ENCODE assay signal across 14 cellular contexts in genomic region chr2:55148269-55148668, GRCh38.
DNase-seq lines count a peak whose midpoint lies in the region; ATAC-seq and TF ChIP-seq lines count a peak whose summit lies in the region.
"Had no signal": no experiment of that assay in that cellular context is flagged by ENCODE, and none has a peak within 500 bp of the region (broad histone marks: within the 10 kb centered on the region; RNA-seq: fewer than 3 reads in every experiment).

No MANE protein-coding gene starts in this region.

- ATAC-seq in GM19463 (IDR thresholded peaks at IDR 0.05; ENCODE audit: unreplicated experiment): no peak
- no peak for ATAC-seq in HG03039 (IDR thresholded peaks at IDR 0.05; ENCODE audit: unreplicated experiment)
- ATAC-seq: activated CD8-positive, alpha-beta memory T cell treated with anti-CD3 and anti-CD28 coated beads, Interleukin-2, amount 10 ng/mL, durations not matched to agents 7 days and 5 days; upper lobe of right lung had no signal

- peaks cover 6% of the 10 kb centered on the region for H3K9me3 Mint-ChIP-seq in nephron progenitor cell
- H3K9me3 Mint-ChIP-seq: CD8-positive, alpha-beta memory T cell had no signal

- H2AFZ ChIP-seq in SK-N-SH (ENCODE audit: low read depth) (no peak overlapping the region), mesenchymal stem cell (ENCODE audit: low read depth, low read length) (no peak overlapping the region)

- peaks cover 6% of the 10 kb centered on the region for H3F3A ChIP-seq in SK-N-SH (replicated peaks; ENCODE audit: insufficient read depth)

- DNase-seq in DMS153 treated with DMSO at 0.1 percent for 48 hours (lab: John Stamatoyannopoulos, UW; ENCODE audit: unreplicated experiment) (peak; percentile 52), M059J (ENCODE audit: low read depth) (peak; percentile 76), SK-N-SH (no peak), mesenchymal stem cell (peak; percentile 84), foreskin melanocyte (no peak), nephron progenitor cell (no peak)
- DNase-seq: activated CD8-positive, alpha-beta memory T cell treated with anti-CD3 and anti-CD28 coated beads, Interleukin-2, amount 10 ng/mL, durations not matched to agents 7 days and 5 days; CD8-positive, alpha-beta memory T cell; effector memory CD4-positive, alpha-beta T cell; NCI-H1092; sigmoid colon; upper lobe of right lung had no signal

- TF ChIP-seq EP300 in SK-N-SH (IDR thresholded peaks at IDR 0.05; ENCODE audit: borderline replicate concordance in 1 of 2, low read depth in 1 of 2, low read length in 1 of 2): peak; percentile 77 to 92

- H3K27me3 Mint-ChIP-seq in nephron progenitor cell (ENCODE audit: low read depth, poor library complexity): peaks cover 6% of the 10 kb centered on the region
- H3K27me3 Mint-ChIP-seq: activated CD8-positive, alpha-beta memory T cell treated with anti-CD3 and anti-CD28 coated beads, Interleukin-2, amount 10 ng/mL, durations not matched to agents 7 days and 5 days had no signal

- no peaks in the 10 kb centered on the region for H3K36me3 ChIP-seq in SK-N-SH (replicated peaks in 1 of 2; ENCODE audit: control insufficient read depth in 1 of 2, insufficient read depth in 2 of 2, low read length in 1 of 2)
- H3K36me3 ChIP-seq in mesenchymal stem cell (ENCODE audit: control insufficient read depth in 1 of 2, insufficient read depth in 2 of 2, low read depth in 1 of 2, low read length in 2 of 2): no peaks in the 10 kb centered on the region
- H3K36me3 ChIP-seq: sigmoid colon, upper lobe of right lung had no signal

- peaks cover 5 to 18% of the 10 kb centered on the region in 2 experiments; a peak in 2 of 4 replicates for H3K4me1 ChIP-seq in SK-N-SH (ENCODE audit: control insufficient read depth in 1 of 2, insufficient read depth in 2 of 2, low read depth in 1 of 2, low read length in 1 of 2)
- no peaks in the 10 kb centered on the region for H3K4me1 ChIP-seq in mesenchymal stem cell (ENCODE audit: control insufficient read depth, insufficient read depth, low read depth, low read length)

- H3K79me1 ChIP-seq in mesenchymal stem cell (replicated peaks; ENCODE audit: low read length, poor library complexity, severe bottlenecking): no peaks in the 10 kb centered on the region

- WGBS in SK-N-SH (ENCODE audit: low lambda C conversion rate): 10% methylated on average over 2 of the region's 2 CpGs
- 45% methylated on average over 1 of the region's 2 CpGs for WGBS in mesenchymal stem cell

- no peak overlapping the region for H4K91ac ChIP-seq in mesenchymal stem cell (ENCODE audit: low read length)

- H2BK15ac ChIP-seq in mesenchymal stem cell (ENCODE audit: low read depth, poor library complexity, severe bottlenecking): no peak overlapping the region

- no peak overlapping the region for H3K4me3 Mint-ChIP-seq in nephron progenitor cell
- H3K4me3 Mint-ChIP-seq: activated CD8-positive, alpha-beta memory T cell treated with anti-CD3 and anti-CD28 coated beads, Interleukin-2, amount 10 ng/mL, durations not matched to agents 7 days and 5 days; CD8-positive, alpha-beta memory T cell had no signal

- no peak overlapping the region for H3K14ac ChIP-seq in mesenchymal stem cell (ENCODE audit: low read length in 2 of 2)

- no peaks in the 10 kb centered on the region for H3K9me2 ChIP-seq in SK-N-SH

- H3K9me3 ChIP-seq in SK-N-SH: no peaks in the 10 kb centered on the region
- H3K9me3 ChIP-seq in mesenchymal stem cell (ENCODE audit: control insufficient read depth, low read length): no peaks in the 10 kb centered on the region
- H3K9me3 ChIP-seq: sigmoid colon, upper lobe of right lung had no signal

- CTCF ChIA-PET in SK-N-SH (lab: Yijun Ruan, JAX): interaction anchor here (1.2 kb wide), 1 partner anchor 20 kb away, joined by 5 read pairs; no protein-coding TSS in a partner anchor

- no peaks in the 10 kb centered on the region for H3K36me3 Mint-ChIP-seq in nephron progenitor cell (ENCODE audit: low read depth)

- no peak overlapping the region for H2BK120ac ChIP-seq in mesenchymal stem cell (ENCODE audit: low read depth, low read length)

- H3K4me2 ChIP-seq in SK-N-SH (peak overlapping the region; percentile 43; the same call in 1 of the 2 replicates), mesenchymal stem cell (ENCODE audit: low read length, poor library complexity, severe bottlenecking) (no peak overlapping the region)

- POLR2A ChIA-PET in SK-N-SH (lab: Yijun Ruan, JAX): no interaction called here

- peak overlapping the region in 1 of 2 experiments; percentile 9 for H3K4ac ChIP-seq in mesenchymal stem cell (ENCODE audit: low read depth in 1 of 2, low read length in 2 of 2)

- no peak overlapping the region for H3K23ac ChIP-seq in mesenchymal stem cell (ENCODE audit: low read length in 2 of 2)

- H4K20me1 ChIP-seq in SK-N-SH (ENCODE audit: insufficient read depth): no peaks in the 10 kb centered on the region

- peak overlapping the region in 1 of 2 experiments; percentile 2 for H2BK12ac ChIP-seq in mesenchymal stem cell (ENCODE audit: low read length in 2 of 2)

- no peak overlapping the region for H2BK5ac ChIP-seq in mesenchymal stem cell (ENCODE audit: low read depth, low read length, poor library complexity, severe bottlenecking)

- H4K8ac ChIP-seq in mesenchymal stem cell (ENCODE audit: low read length): no peak overlapping the region

- H3K4me3 ChIP-seq in SK-N-SH (ENCODE audit: low read depth in 2 of 2, low read length in 1 of 2) (no peak overlapping the region; a peak in 1 of 4 replicates), mesenchymal stem cell (ENCODE audit: insufficient read depth in 1 of 2, low read depth in 1 of 2, low read length in 2 of 2) (no peak overlapping the region)
- H3K4me3 ChIP-seq: sigmoid colon, upper lobe of right lung had no signal

- H3K27me3 ChIP-seq in SK-N-SH (ENCODE audit: insufficient read depth) (no peaks in the 10 kb centered on the region), mesenchymal stem cell (ENCODE audit: control insufficient read depth in 1 of 2, insufficient read depth in 1 of 2, low read length in 2 of 2) (no peaks in the 10 kb centered on the region)
- H3K27me3 ChIP-seq: sigmoid colon, upper lobe of right lung had no signal

- H3K27ac Mint-ChIP-seq in nephron progenitor cell: no peak overlapping the region
- H3K27ac Mint-ChIP-seq: activated CD8-positive, alpha-beta memory T cell treated with anti-CD3 and anti-CD28 coated beads, Interleukin-2, amount 10 ng/mL, durations not matched to agents 7 days and 5 days; CD8-positive, alpha-beta memory T cell had no signal

- H3K4me1 Mint-ChIP-seq in nephron progenitor cell: peaks cover 9% of the 10 kb centered on the region
- H3K4me1 Mint-ChIP-seq: activated CD8-positive, alpha-beta memory T cell treated with anti-CD3 and anti-CD28 coated beads, Interleukin-2, amount 10 ng/mL, durations not matched to agents 7 days and 5 days; CD8-positive, alpha-beta memory T cell had no signal

- no peak overlapping the region for H3K9ac ChIP-seq in SK-N-SH
- H3K9ac ChIP-seq in mesenchymal stem cell (ENCODE audit: low read length): no peak overlapping the region

- H3K27ac ChIP-seq in SK-N-SH (ENCODE audit: low read depth in 2 of 2, low read length in 1 of 2) (peak overlapping the region; percentile 80 to 90), mesenchymal stem cell (ENCODE audit: low read length, poor library complexity, severe bottlenecking) (no peak overlapping the region)
- H3K27ac ChIP-seq: sigmoid colon, upper lobe of right lung had no signal

- no peak overlapping the region for H2AK5ac ChIP-seq in mesenchymal stem cell (ENCODE audit: low read length, severe bottlenecking)

- TF ChIP-seq CTCF in SK-N-SH (IDR thresholded peaks at IDR 0.05) (no peak), nephron progenitor cell (IDR thresholded peaks at IDR 0.05) (no peak)

- H3K79me2 ChIP-seq in SK-N-SH (ENCODE audit: insufficient read depth): no peaks in the 10 kb centered on the region

- TF ChIP-seq RAD21 in SK-N-SH (IDR thresholded peaks at IDR 0.05; ENCODE audit: low read length): no peak

- H3K18ac ChIP-seq in mesenchymal stem cell (ENCODE audit: low read depth in 1 of 2, low read length in 2 of 2): peak overlapping the region in 1 of 2 experiments; percentile 52

TF ChIP-seq in SK-N-SH, 30 proteins besides CTCF, POLR2A, EP300 and RAD21 (continues in another document):
- TF ChIP-seq RFX5 (IDR thresholded peaks at IDR 0.05; ENCODE audit: low read length) (no peak), CHD2 (IDR thresholded peaks at IDR 0.05; ENCODE audit: low read length, partially characterized antibody) (no peak), EZH2phosphoT487 (IDR thresholded peaks at IDR 0.05; ENCODE audit: borderline replicate concordance, low read depth) (no peak), YY1 (IDR thresholded peaks at IDR 0.05; ENCODE audit: low read depth) (no peak), FOXM1 (IDR thresholded peaks at IDR 0.05; ENCODE audit: low read depth) (peak; percentile 83), TEAD4 (IDR thresholded peaks at IDR 0.05; ENCODE audit: borderline replicate concordance, insufficient read depth) (peak; percentile 78), MAX (IDR thresholded peaks at IDR 0.05; ENCODE audit: low read depth) (peak; percentile 37; the same call in 1 of the 2 replicates), POLR2AphosphoS5 (IDR thresholded peaks at IDR 0.05; ENCODE audit: low read depth, low read length) (peak; percentile 81; the same call in 1 of the 2 replicates), RCOR1 (IDR thresholded peaks at IDR 0.05; ENCODE audit: low read length) (no peak), NRF1 (IDR thresholded peaks at IDR 0.05; ENCODE audit: low read depth, low read length) (no peak), TAF1 (IDR thresholded peaks at IDR 0.05; ENCODE audit: borderline replicate concordance, low read depth, low read length) (no peak), TCF12 (IDR thresholded peaks at IDR 0.05) (peak; percentile 95)

Comparison
In these comparisons a context has a peak if more than half of its experiments do, and no peak if none do; other contexts are left out.
1. DNase-seq: peak in DMS153 treated with DMSO at 0.1 percent for 48 hours (single experiment), M059J (single experiment) and mesenchymal stem cell (single experiment); none in SK-N-SH (single experiment), foreskin melanocyte (single experiment) and nephron progenitor cell (single experiment).